14 cellular contexts compared by ENCODE assay signal in the genomic region with DNA sequence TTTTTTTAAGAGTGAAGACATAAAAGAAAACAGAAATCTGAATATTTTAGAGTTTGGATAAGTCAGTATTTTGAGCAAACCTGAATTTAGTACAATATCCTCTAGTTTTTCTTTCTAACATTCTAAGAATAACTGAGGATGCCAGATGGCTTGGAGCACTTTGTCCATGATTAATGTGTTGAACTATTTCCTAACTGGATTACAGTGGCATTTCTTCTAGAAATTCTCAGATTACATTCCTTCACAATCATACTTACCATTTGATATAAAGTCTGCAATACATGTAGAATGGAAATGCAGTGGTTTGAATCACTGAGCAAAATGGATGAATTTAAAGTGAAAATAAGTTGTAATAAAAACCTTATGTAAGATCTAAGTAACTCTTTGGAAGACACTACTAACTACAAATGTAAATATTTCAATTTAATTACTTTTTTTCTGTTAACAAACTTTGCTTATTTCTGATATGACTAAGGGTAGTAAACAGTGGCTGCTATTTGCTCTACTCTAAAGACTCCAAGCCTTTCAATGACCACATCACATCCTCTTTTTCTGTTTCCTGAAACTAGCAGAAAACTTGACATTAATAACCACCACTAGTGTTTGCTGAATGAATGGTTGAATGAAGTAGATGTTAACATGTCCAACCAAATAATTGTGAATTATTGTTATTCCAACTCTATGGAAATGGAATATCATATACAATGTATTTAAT.
DNase-seq lines count a peak whose midpoint lies in the region; ATAC-seq lines count a peak whose summit lies in the region.
"Had no signal": no experiment of that assay in that cellular context is flagged by ENCODE, and none has a peak within 500 bp of the region (broad histone marks: within the 10 kb centered on the region; RNA-seq: fewer than 3 reads in every experiment).

No MANE protein-coding gene starts in this region.

- ATAC-seq in GM19467 (IDR thresholded peaks at IDR 0.05; ENCODE audit: unreplicated experiment) (no peak), HG03457 (IDR thresholded peaks at IDR 0.05; ENCODE audit: unreplicated experiment) (no peak), HG02973 (IDR thresholded peaks at IDR 0.05; ENCODE audit: unreplicated experiment) (no peak)

- peak; percentile 34 for DNase-seq in AG08396 (ENCODE audit: low spot score)
- peak; percentile 81 for DNase-seq in HCEC 1CT
- peak; percentile 66 for DNase-seq in amniotic stem cell (lab: John Stamatoyannopoulos, UW)
- peak; percentile 46 for DNase-seq in fibroblast of the conjunctiva (ENCODE audit: low read depth)
- DNase-seq in NCI-H1048 (lab: John Stamatoyannopoulos, UW) = no peak
- DNase-seq: Calu3; colonic mucosa; kidney glomerular epithelial cell; NCI-H1092 treated with DMSO at 0.1 percent for 48 hours; nucleus accumbens; stimulated activated CD4-positive, alpha-beta T cell treated with anti-CD3 and anti-CD28 coated beads, Interleukin-4, amount 100 ng/mL, for 1 hour had no signal
